ENCODE assay signal across 14 cellular contexts in the genomic region with DNA sequence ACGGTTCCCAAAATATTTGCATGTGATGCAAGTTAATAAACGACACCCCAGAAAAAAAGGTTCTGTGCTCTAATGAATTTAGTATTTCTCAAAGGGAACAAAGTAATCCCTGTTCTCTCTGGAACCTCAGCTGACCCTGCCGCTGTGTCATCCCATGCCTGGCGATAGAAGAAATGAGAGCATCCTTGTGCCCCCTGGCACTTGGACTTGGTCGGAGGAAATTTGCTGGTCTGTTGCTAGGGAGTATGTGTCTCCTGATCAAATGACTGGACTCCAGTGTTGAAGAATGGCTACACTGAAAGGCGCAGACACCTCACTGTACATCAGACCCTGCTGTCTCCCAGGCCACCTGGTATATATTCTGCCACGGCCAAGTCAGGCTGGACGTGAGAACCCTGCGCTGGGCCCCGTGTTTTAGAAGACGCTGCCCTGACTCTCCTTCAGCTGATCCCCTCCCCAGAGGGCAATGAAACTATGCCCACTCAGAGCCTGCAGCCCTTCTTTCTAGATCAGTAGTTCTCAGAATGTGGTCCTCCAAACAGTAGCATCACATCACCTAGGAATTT.
"Had no signal": no experiment of that assay in that cellular context is flagged by ENCODE, and none has a peak within 500 bp of the region (broad histone marks: within the 10 kb centered on the region; RNA-seq: fewer than 3 reads in every experiment).

No MANE protein-coding gene starts in this region.

- H3K27me3 ChIP-seq: adrenal gland, testis had no signal

- H3K36me3 ChIP-seq: adrenal gland had no signal

- DNase-seq: activated CD4-positive, alpha-beta T cell treated with anti-CD3 and anti-CD28 coated beads for 1 hour; activated CD4-positive, alpha-beta T cell treated with anti-CD3 and anti-CD28 coated beads, Interleukin-2, amount 50 U/mL, for 48 hours; activated naive CD4-positive, alpha-beta T cell treated with anti-CD3 and anti-CD28 coated beads, Interleukin-2, amount 50 U/mL, for 16 hours; left colon; naive B cell; right cardiac atrium; stimulated activated CD4-positive, alpha-beta T cell treated with anti-CD3 and anti-CD28 coated beads, Interleukin-4, amount 100 ng/mL, for 24 hours; stimulated activated CD8-positive, alpha-beta memory T cell treated with anti-CD3 and anti-CD28 coated beads, Interleukin-4, amount 100 ng/mL, for 48 hours; T-cell; T1000; testis had no signal

- H3K27ac ChIP-seq: adrenal gland, skin epidermis, testis had no signal

- H3K4me3 ChIP-seq: adrenal gland, lung, skin epidermis, testis had no signal

- H3K9me3 ChIP-seq: adrenal gland, testis had no signal
